ENCODE assay signal across 19 cellular contexts in the genomic region with DNA sequence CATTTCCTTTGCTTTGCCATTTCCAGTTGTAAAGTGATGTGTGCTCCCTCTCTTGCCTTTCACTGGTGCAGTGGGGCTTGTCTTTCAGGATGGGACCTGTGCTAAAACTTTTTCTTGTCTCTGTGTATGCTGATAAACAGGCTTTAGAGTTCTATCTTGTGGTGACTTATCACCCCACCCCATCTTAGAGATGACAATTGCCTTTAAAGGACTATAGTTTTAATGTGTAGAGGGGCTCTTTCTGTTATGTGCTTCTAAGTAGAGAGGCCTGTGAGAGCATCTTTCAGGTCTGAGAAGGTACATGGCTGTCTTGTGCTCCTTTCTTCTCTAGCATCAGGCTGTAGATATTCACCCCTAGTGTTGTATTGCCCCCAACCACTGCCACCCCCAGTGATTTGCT. TPM values are rescaled to one million over a fixed set of nuclear protein-coding genes. Genes with fewer than 3 reads are reported as not detected.
DNase-seq lines count a peak whose midpoint lies in the region; ATAC-seq and TF ChIP-seq lines count a peak whose summit lies in the region.
"Had no signal": no experiment of that assay in that cellular context is flagged by ENCODE, and none has a peak within 500 bp of the region (broad histone marks: within the 10 kb centered on the region; RNA-seq: fewer than 3 reads in every experiment).

No MANE protein-coding gene starts in this region.

- H3K9me3 ChIP-seq in aorta (ENCODE audit: control insufficient read depth, low read length) (no peaks in the 10 kb centered on the region), testis (no peaks in the 10 kb centered on the region)

- DNase-seq in activated naive CD4-positive, alpha-beta T cell (lab: John Stamatoyannopoulos, UW), result no peak
- DNase-seq in OCI-M1 (lab: John Stamatoyannopoulos, UW), result peak; percentile 62
- DNase-seq in central memory CD8-positive, alpha-beta T cell (ENCODE audit: low spot score in 2 of 2), result no peak
- no peak for DNase-seq in aorta
- no peak for DNase-seq in UCSD-AML1 (lab: John Stamatoyannopoulos, UW; ENCODE audit: unreplicated experiment)
- DNase-seq in testis, result no peak
- DNase-seq in kidney tubule cell (ENCODE audit: low spot score), result no peak
- DNase-seq: 8988T, GDM1, GOT3, KG1, NCI-H1092 treated with DMSO at 0.1 percent for 48 hours, NCI-H2107, NCI-H2227 treated with DMSO at 0.1 percent for 48 hours, NCI-H524 treated with DMSO at 0.1 percent for 48 hours, SHP77 treated with DMSO at 0.1 percent for 48 hours had no signal

- H3K4me1 ChIP-seq in aorta (ENCODE audit: control insufficient read depth in 1 of 2, insufficient read depth in 2 of 2, low read length in 2 of 2) (peaks cover 2 to 16% of the 10 kb centered on the region in 2 donors), testis (no peaks in the 10 kb centered on the region)
- H3K4me1 ChIP-seq: BLaER1 had no signal

- intact Hi-C loops in aorta (cut with DNase I) (no loop called here), testis (cut with DNase I; ENCODE audit: low total_unique reads) (no loop called here)

- H3K27me3 ChIP-seq in aorta (ENCODE audit: control insufficient read depth in 1 of 2, insufficient read depth in 2 of 2, low read length in 1 of 2) (no peaks in the 10 kb centered on the region), testis (no peaks in the 10 kb centered on the region)
- H3K27me3 ChIP-seq: BLaER1 had no signal

- peak overlapping the region; percentile 43 for H3K27ac Mint-ChIP-seq in activated naive CD4-positive, alpha-beta T cell treated with anti-CD3 and anti-CD28 coated beads, Interleukin-2, amount 50 U/mL, for 24 hours
- no peak overlapping the region for H3K27ac Mint-ChIP-seq in central memory CD8-positive, alpha-beta T cell (ENCODE audit: low read depth)

- H3K4me3 Mint-ChIP-seq in activated naive CD4-positive, alpha-beta T cell treated with anti-CD3 and anti-CD28 coated beads, Interleukin-2, amount 50 U/mL, for 24 hours, result no peak overlapping the region
- H3K4me3 Mint-ChIP-seq in central memory CD8-positive, alpha-beta T cell, result peak overlapping the region; percentile 24

- ATAC-seq in central memory CD8-positive, alpha-beta T cell (replicated peaks; ENCODE audit: extremely low read depth, poor library complexity, severe bottlenecking), result no peak
- peak; percentile 47 for ATAC-seq in aorta (ENCODE audit: low FRiP score)
- ATAC-seq: GM12878 had no signal

- H3K4me1 Mint-ChIP-seq in activated naive CD4-positive, alpha-beta T cell treated with anti-CD3 and anti-CD28 coated beads, Interleukin-2, amount 50 U/mL, for 24 hours, result peaks cover 74% of the 10 kb centered on the region
- peaks cover 60% of the 10 kb centered on the region for H3K4me1 Mint-ChIP-seq in central memory CD8-positive, alpha-beta T cell

- no peaks in the 10 kb centered on the region for H3K9me3 Mint-ChIP-seq in activated naive CD4-positive, alpha-beta T cell treated with anti-CD3 and anti-CD28 coated beads, Interleukin-2, amount 50 U/mL, for 24 hours
- no peaks in the 10 kb centered on the region for H3K9me3 Mint-ChIP-seq in central memory CD8-positive, alpha-beta T cell

- H3K27me3 Mint-ChIP-seq in activated naive CD4-positive, alpha-beta T cell treated with anti-CD3 and anti-CD28 coated beads, Interleukin-2, amount 50 U/mL, for 24 hours, result no peaks in the 10 kb centered on the region
- no peaks in the 10 kb centered on the region for H3K27me3 Mint-ChIP-seq in central memory CD8-positive, alpha-beta T cell

- H3K27ac ChIP-seq in aorta (ENCODE audit: low read depth in 1 of 2, low read length in 2 of 2) (no peak overlapping the region), testis (no peak overlapping the region)
- H3K27ac ChIP-seq: BLaER1 had no signal

- H3K4me3 ChIP-seq in aorta (ENCODE audit: low read length in 2 of 2) (no peak overlapping the region), testis (no peak overlapping the region)
- H3K4me3 ChIP-seq: BLaER1, GM12878 had no signal

- TF ChIP-seq POLR2A in testis (IDR thresholded peaks at IDR 0.05), result no peak

- H3K36me3 ChIP-seq in aorta (ENCODE audit: control insufficient read depth in 1 of 2, insufficient read depth in 2 of 2, low read length in 1 of 2) (peaks cover 0 to 2% of the 10 kb centered on the region in 2 donors), testis (ENCODE audit: low read depth, missing control alignments) (no peaks in the 10 kb centered on the region)

- no peak for TF ChIP-seq CTCF in testis (IDR thresholded peaks at IDR 0.05)

- peaks cover 18% of the 10 kb centered on the region for H3K36me3 Mint-ChIP-seq in activated naive CD4-positive, alpha-beta T cell treated with anti-CD3 and anti-CD28 coated beads, Interleukin-2, amount 50 U/mL, for 24 hours
- H3K36me3 Mint-ChIP-seq in central memory CD8-positive, alpha-beta T cell (ENCODE audit: insufficient read depth), result peaks cover 21% of the 10 kb centered on the region

RNA-seq across cellular contexts. Expression of gene MAN2A1, which starts 22.0 kb away (rescaled TPM):
- total RNA-seq in aorta (10 to 100 TPM; 57.7 to 69.7 TPM), testis (10 to 100 TPM; 55.6 to 80.5 TPM)
- polyA plus RNA-seq in aorta (10 to 100 TPM; 14.5 to 23.5 TPM), testis (ENCODE audit: insufficient read depth, low read depth, low replicate concordance) (36.0 TPM)
